ENCODE assay signal across 28 cellular contexts in the genomic region with DNA sequence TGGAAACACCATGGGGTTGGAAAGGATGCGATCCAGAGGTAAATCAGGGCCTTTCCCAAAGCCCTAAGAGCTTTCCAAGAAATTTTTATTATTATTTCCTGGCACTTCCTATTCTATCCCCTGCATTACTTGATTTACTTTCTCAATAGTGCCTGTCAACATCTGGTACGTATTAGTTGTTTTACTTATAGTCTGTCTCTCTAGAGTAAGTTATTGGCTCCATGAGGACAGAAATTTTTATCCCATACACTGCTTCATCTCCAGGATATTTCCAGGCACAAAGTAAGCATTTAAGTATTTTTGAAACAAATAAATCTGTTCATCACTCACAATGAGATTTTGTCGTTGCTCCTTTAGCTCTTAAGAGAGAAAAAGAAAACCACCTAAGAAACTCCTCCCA. TPM values are rescaled to one million over a fixed set of nuclear protein-coding genes. Genes with fewer than 3 reads are reported as not detected.
A peak's percentile ranks its signal among the peaks of the same experiment; 100 is the strongest.
DNase-seq lines count a peak whose midpoint lies in the region; ATAC-seq and TF ChIP-seq lines count a peak whose summit lies in the region.
"Had no signal": no experiment of that assay in that cellular context is flagged by ENCODE, and none has a peak within 500 bp of the region (broad histone marks: within the 10 kb centered on the region; RNA-seq: fewer than 3 reads in every experiment).

No MANE protein-coding gene starts in this region.

- no peaks in the 10 kb centered on the region for H3K4me1 ChIP-seq in breast epithelium
- H3K4me1 ChIP-seq: BLaER1 had no signal

- no peak for DNase-seq in MCF 10A (ENCODE audit: unreplicated experiment)
- DNase-seq in breast epithelium (ENCODE audit: low spot score in 2 of 2) = no peak
- no peak for DNase-seq in central memory CD8-positive, alpha-beta T cell (ENCODE audit: low spot score in 2 of 2)
- peak; percentile 46 for DNase-seq in fibroblast of villous mesenchyme (ENCODE audit: low read depth)
- DNase-seq in stimulated activated effector memory CD8-positive, alpha-beta T cell treated with anti-CD3 and anti-CD28 coated beads, Interleukin-12 subunit alpha, Interleukin-12 subunit beta, amount 100 ng/mL, for 72 hours (ENCODE audit: low spot score in 2 of 2) = no peak
- DNase-seq in COR-L47 (lab: John Stamatoyannopoulos, UW) = no peak
- no peak for DNase-seq in NCI-H2171 (lab: John Stamatoyannopoulos, UW)
- DNase-seq: ACHN; activated CD4-positive, alpha-beta T cell treated with anti-CD3 and anti-CD28 coated beads, Interleukin-2, amount 50 U/mL, for 4 hours; activated CD4-positive, CD25-positive, alpha-beta regulatory T cell; activated CD8-positive, alpha-beta memory T cell treated with anti-CD3 and anti-CD28 coated beads, Interleukin-2, amount 50 U/mL, for 48 hours; activated gamma-delta T cell treated with Interleukin-2 at 50 U/mL for 16 hours; activated naive CD8-positive, alpha-beta T cell treated with anti-CD3 and anti-CD28 coated beads, Interleukin-2, amount 50 U/mL, for 24 hours; endodermal cell; heart right ventricle; left colon; NCI-H187 treated with DMSO at 0.1 percent for 48 hours; NCI-H226; NCI-H748 treated with DMSO at 0.1 percent for 48 hours; nucleus accumbens; stimulated activated CD4-positive, alpha-beta T cell treated with anti-CD3 and anti-CD28 coated beads, Interleukin-2, amount 100 ng/mL, for 24 hours; T1000 had no signal

- intact Hi-C loops in MCF 10A (cut with micrococcal nuclease) (no loop called here), breast epithelium (cut with DNase I; ENCODE audit: low total_unique reads) (no loop called here)

- peaks cover 11 to 26% of the 10 kb centered on the region in 2 donors for H3K9me3 ChIP-seq in breast epithelium

- H3K4me3 ChIP-seq in breast epithelium = no peak overlapping the region
- no peak overlapping the region for H3K4me3 ChIP-seq in fibroblast of villous mesenchyme (ENCODE audit: low read depth, low read length)
- H3K4me3 ChIP-seq: BLaER1, HAP-1, heart right ventricle, smooth muscle cell had no signal

- no peak for TF ChIP-seq POLR2A in breast epithelium (IDR thresholded peaks at IDR 0.05)

- CTCF ChIA-PET in MCF 10A (lab: Yijun Ruan, JAX) = interaction anchor here (1.1 to 1.4 kb wide), 2 partner anchors 21 to 65 kb away, joined by 3 to 6 read pairs; no protein-coding TSS in a partner anchor

- H3K27ac ChIP-seq in breast epithelium = no peak overlapping the region
- H3K27ac ChIP-seq: BLaER1, heart right ventricle had no signal

- H3K36me3 Mint-ChIP-seq in MCF 10A (ENCODE audit: insufficient read depth, unreplicated experiment) = peaks cover 32% of the 10 kb centered on the region
- H3K36me3 Mint-ChIP-seq in central memory CD8-positive, alpha-beta T cell (ENCODE audit: insufficient read depth) = peaks cover 7% of the 10 kb centered on the region
- H3K36me3 Mint-ChIP-seq in stimulated activated effector memory CD8-positive, alpha-beta T cell treated with anti-CD3 and anti-CD28 coated beads, Interleukin-12 subunit alpha, Interleukin-12 subunit beta, amount 100 ng/mL, for 72 hours = peaks cover 27% of the 10 kb centered on the region

- no peak for TF ChIP-seq CTCF in MCF 10A (IDR thresholded peaks at IDR 0.05; ENCODE audit: unreplicated experiment)
- no peak for TF ChIP-seq CTCF in breast epithelium (IDR thresholded peaks at IDR 0.05)
- no peak for TF ChIP-seq CTCF in fibroblast of villous mesenchyme (IDR thresholded peaks at IDR 0.05; ENCODE audit: insufficient read depth, low read depth, low read length)

- H3K27ac Mint-ChIP-seq in MCF 10A (ENCODE audit: low read depth, unreplicated experiment) = peak overlapping the region; percentile 22
- peak overlapping the region; percentile 69 for H3K27ac Mint-ChIP-seq in central memory CD8-positive, alpha-beta T cell (ENCODE audit: low read depth)
- peak overlapping the region; percentile 58 for H3K27ac Mint-ChIP-seq in stimulated activated effector memory CD8-positive, alpha-beta T cell treated with anti-CD3 and anti-CD28 coated beads, Interleukin-12 subunit alpha, Interleukin-12 subunit beta, amount 100 ng/mL, for 72 hours
- H3K27ac Mint-ChIP-seq: activated naive CD8-positive, alpha-beta T cell treated with anti-CD3 and anti-CD28 coated beads, Interleukin-2, amount 50 U/mL, for 24 hours; memory B cell had no signal

- no peak for ATAC-seq in central memory CD8-positive, alpha-beta T cell (replicated peaks; ENCODE audit: extremely low read depth, poor library complexity, severe bottlenecking)
- no peak for ATAC-seq in stimulated activated effector memory CD8-positive, alpha-beta T cell treated with anti-CD3 and anti-CD28 coated beads, Interleukin-12 subunit alpha, Interleukin-12 subunit beta, amount 100 ng/mL, for 72 hours
- ATAC-seq in HG03045 (IDR thresholded peaks at IDR 0.05; ENCODE audit: unreplicated experiment) = no peak
- ATAC-seq: activated naive CD8-positive, alpha-beta T cell treated with anti-CD3 and anti-CD28 coated beads, Interleukin-2, amount 50 U/mL, for 24 hours; heart right ventricle; left colon had no signal

- peaks cover 19% of the 10 kb centered on the region for H3K9me3 Mint-ChIP-seq in MCF 10A (ENCODE audit: unreplicated experiment)
- H3K9me3 Mint-ChIP-seq in central memory CD8-positive, alpha-beta T cell = peaks cover 8% of the 10 kb centered on the region
- peaks cover 8% of the 10 kb centered on the region for H3K9me3 Mint-ChIP-seq in stimulated activated effector memory CD8-positive, alpha-beta T cell treated with anti-CD3 and anti-CD28 coated beads, Interleukin-12 subunit alpha, Interleukin-12 subunit beta, amount 100 ng/mL, for 72 hours

- no peaks in the 10 kb centered on the region for H3K27me3 Mint-ChIP-seq in MCF 10A (ENCODE audit: insufficient read depth, unreplicated experiment)
- no peaks in the 10 kb centered on the region for H3K27me3 Mint-ChIP-seq in central memory CD8-positive, alpha-beta T cell
- H3K27me3 Mint-ChIP-seq: activated naive CD8-positive, alpha-beta T cell treated with anti-CD3 and anti-CD28 coated beads, Interleukin-2, amount 50 U/mL, for 24 hours; memory B cell had no signal

- POLR2A ChIA-PET in MCF 10A (lab: Yijun Ruan, JAX) = interaction anchor here (0.7 to 2.4 kb wide), 9 partner anchors 12 to 407 kb away, joined by 3 to 16 read pairs (median 3); no protein-coding TSS in a partner anchor

- no peaks in the 10 kb centered on the region for H3K36me3 ChIP-seq in breast epithelium

- no TSS peak for BruUV-seq in MCF 10A (replicated peaks; lab: Mats Ljungman, UMichigan)

- peaks cover 20% of the 10 kb centered on the region for H3K4me1 Mint-ChIP-seq in MCF 10A (ENCODE audit: insufficient read depth, unreplicated experiment)
- H3K4me1 Mint-ChIP-seq in central memory CD8-positive, alpha-beta T cell = peaks cover 42% of the 10 kb centered on the region
- peaks cover 39% of the 10 kb centered on the region for H3K4me1 Mint-ChIP-seq in stimulated activated effector memory CD8-positive, alpha-beta T cell treated with anti-CD3 and anti-CD28 coated beads, Interleukin-12 subunit alpha, Interleukin-12 subunit beta, amount 100 ng/mL, for 72 hours

- no peak overlapping the region for H3K4me3 Mint-ChIP-seq in MCF 10A (ENCODE audit: unreplicated experiment)
- no peak overlapping the region for H3K4me3 Mint-ChIP-seq in central memory CD8-positive, alpha-beta T cell
- no peak overlapping the region for H3K4me3 Mint-ChIP-seq in stimulated activated effector memory CD8-positive, alpha-beta T cell treated with anti-CD3 and anti-CD28 coated beads, Interleukin-12 subunit alpha, Interleukin-12 subunit beta, amount 100 ng/mL, for 72 hours
- H3K4me3 Mint-ChIP-seq: activated naive CD8-positive, alpha-beta T cell treated with anti-CD3 and anti-CD28 coated beads, Interleukin-2, amount 50 U/mL, for 24 hours; brain; endodermal cell; memory B cell had no signal

- H3K27me3 ChIP-seq in breast epithelium = no peaks in the 10 kb centered on the region
- H3K27me3 ChIP-seq: BLaER1, heart right ventricle had no signal

RNA-seq across cellular contexts. Expression of gene PPP4R1, which starts 18.1 kb away (rescaled TPM):
- total RNA-seq in MCF 10A (2022) = 88.0 and 109 TPM in 2 replicates
- 100 to 1,000 TPM in 1 of 3 donors, 10 to 100 TPM in 2; 66.7 to 139 (median 93.4) TPM for total RNA-seq in breast epithelium
- 99.2 and 136 TPM in 2 replicates for total RNA-seq in fibroblast of villous mesenchyme
